Comparison of ENCODE assay signal across 1 cellular context in genomic region chr6:20630617-20631448, GRCh38.
TF ChIP-seq lines count a peak whose summit lies in the region.

No MANE protein-coding gene starts in this region.

TF ChIP-seq in HepG2, 621 proteins besides CTCF, POLR2A, EP300 and RAD21 (continued from another document):
- no peak for TF ChIP-seq MED13 (CRISPR knock-in tag; IDR thresholded peaks at IDR 0.05)
- no peak for TF ChIP-seq ZNF562 (CRISPR knock-in tag; IDR thresholded peaks at IDR 0.05; ENCODE audit: borderline replicate concordance)
